8 cellular contexts compared by ENCODE assay signal in genomic region chr4:184328022-184328736, GRCh38.
DNase-seq lines count a peak whose midpoint lies in the region; ATAC-seq, FAIRE-seq and TF ChIP-seq lines count a peak whose summit lies in the region.

No MANE protein-coding gene starts in this region.

- no peaks in the 10 kb centered on the region for H3K27me3 ChIP-seq in pancreas

- intact Hi-C loops in pancreas (cut with DNase I) = no loop called here

- DNase-seq in GM20000 (ENCODE audit: low spot score) (peak; percentile 58), epithelial cell of prostate (ENCODE audit: low read depth, low spot score) (peak; percentile 96), cerebellar cortex (ENCODE audit: low spot score) (no peak), caudate nucleus (lab: John Stamatoyannopoulos, UW) (no peak), pancreas (no peak)
- DNase-seq in stimulated activated naive CD4-positive, alpha-beta T cell (lab: John Stamatoyannopoulos, UW) = no peak

- 88 to 93% methylated on average over 7 of the region's 7 CpGs for WGBS in pancreas, 2 donors

- H3K27ac ChIP-seq in epithelial cell of prostate = peak overlapping the region; percentile 86
- no peak overlapping the region for H3K27ac ChIP-seq in caudate nucleus (ENCODE audit: low read depth, low read length)
- no peak overlapping the region for H3K27ac ChIP-seq in pancreas

- peak; percentile 68 for ATAC-seq in HG03469 (IDR thresholded peaks at IDR 0.05; ENCODE audit: unreplicated experiment)
- no peak for ATAC-seq in pancreas

- peaks cover 10 to 25% (median 17%) of the 10 kb centered on the region in 3 donors for H3K4me1 ChIP-seq in pancreas

- no peak overlapping the region for H3K4me3 ChIP-seq in pancreas

- FAIRE-seq in pancreas (lab: Jason Lieb, UNC) = no peak

- TF ChIP-seq CTCF in GM12872 (IDR thresholded peaks at IDR 0.05; ENCODE audit: insufficient read depth, low read depth, low read length) (peak; percentile 14; the same call in 1 of the 3 replicates), GM20000 (IDR thresholded peaks at IDR 0.05; ENCODE audit: extremely low read depth, missing control alignments) (no peak), pancreas (IDR thresholded peaks at IDR 0.05) (no peak)

- no peaks in the 10 kb centered on the region for H3K9me3 ChIP-seq in pancreas

- no peaks in the 10 kb centered on the region for H3K36me3 ChIP-seq in pancreas

Comparison
In these comparisons a context has a peak if more than half of its experiments do, and no peak if none do; other contexts are left out.
1. DNase-seq: peak in GM20000 (single experiment) and epithelial cell of prostate (single experiment); none in cerebellar cortex (single experiment), caudate nucleus (0 of 61), pancreas (0 of 6) and stimulated activated naive CD4-positive, alpha-beta T cell (0 of 6).